23 cellular contexts compared by ENCODE assay signal in genomic region chr7:140033779-140034363, GRCh38. TPM values are rescaled to one million over a fixed set of nuclear protein-coding genes. Genes with fewer than 3 reads are reported as not detected.
A peak's percentile ranks its signal among the peaks of the same experiment; 100 is the strongest.
DNase-seq lines count a peak whose midpoint lies in the region; ATAC-seq and TF ChIP-seq lines count a peak whose summit lies in the region.
"Had no signal": no experiment of that assay in that cellular context is flagged by ENCODE, and none has a peak within 500 bp of the region (broad histone marks: within the 10 kb centered on the region; RNA-seq: fewer than 3 reads in every experiment).

No MANE protein-coding gene starts in this region.

- H3K27ac ChIP-seq in osteoblast (ENCODE audit: low read depth, low read length) (peak overlapping the region; percentile 93), spleen (no peak overlapping the region)
- H3K27ac ChIP-seq: heart left ventricle, sigmoid colon had no signal

- peaks cover 59% of the 10 kb centered on the region for H3K4me1 ChIP-seq in osteoblast (ENCODE audit: insufficient read depth, low read length)
- H3K4me1 ChIP-seq in spleen: peaks cover 0 to 32% (median 12%) of the 10 kb centered on the region in 6 donors
- H3K4me1 ChIP-seq: ascending aorta had no signal

- no peaks in the 10 kb centered on the region for H4K20me1 ChIP-seq in osteoblast (ENCODE audit: insufficient read depth, low read length)

- H3K27me3 ChIP-seq in osteoblast (ENCODE audit: insufficient read depth, low read length) (no peaks in the 10 kb centered on the region), spleen (replicated peaks in 1 of 7) (no peaks in the 10 kb centered on the region)
- H3K27me3 ChIP-seq: ascending aorta, heart left ventricle, sigmoid colon had no signal

- H3K27me3 Mint-ChIP-seq in HFFc6 (ENCODE audit: insufficient read depth) (peaks cover 1% of the 10 kb centered on the region; the same call in 1 of the 2 replicates), T-helper 17 cell (no peaks in the 10 kb centered on the region)

- 95 to 98% (median 98%) methylated on average over 14 of the region's 14 CpGs for WGBS in spleen, 5 donors

- H3K9me3 Mint-ChIP-seq in HFFc6: no peaks in the 10 kb centered on the region
- H3K9me3 Mint-ChIP-seq: activated naive CD4-positive, alpha-beta T cell treated with anti-CD3 and anti-CD28 coated beads, Interleukin-2, amount 50 U/mL, for 72 hours; neural crest cell had no signal

- H3K4me3 ChIP-seq in epithelial cell of esophagus (ENCODE audit: low read length) (no peak overlapping the region), osteoblast (ENCODE audit: insufficient read depth, low read length) (no peak overlapping the region), spleen (no peak overlapping the region)
- H3K4me3 ChIP-seq: ascending aorta, GM12878, heart left ventricle, sigmoid colon had no signal

- no peak for TF ChIP-seq POLR2A in spleen (IDR thresholded peaks at IDR 0.05)

- no peak for ATAC-seq in T-helper 17 cell
- ATAC-seq: activated naive CD4-positive, alpha-beta T cell treated with anti-CD3 and anti-CD28 coated beads, Interleukin-2, amount 50 U/mL, for 72 hours; GM12878; heart left ventricle; left cardiac atrium; Panc1 had no signal

- DNase-seq in HFFc6 (no peak), T-helper 17 cell (no peak), epithelial cell of esophagus (ENCODE audit: low read depth) (peak; percentile 98), osteoblast (ENCODE audit: insufficient read length, low spot score, missing footprints) (no peak), posterior vena cava (ENCODE audit: low spot score) (no peak), putamen (ENCODE audit: low spot score) (no peak), spleen (no peak)
- DNase-seq: activated CD4-positive, alpha-beta T cell treated with anti-CD3 and anti-CD28 coated beads, Interleukin-2, amount 50 U/mL, for 4 hours; activated CD4-positive, CD25-positive, alpha-beta regulatory T cell; heart left ventricle; left cardiac atrium; NCI-H1048; NCI-H187 treated with DMSO at 0.1 percent for 48 hours; NCI-H2171 treated with DMSO at 0.1 percent for 48 hours; NCI-H510A treated with DMSO at 0.1 percent for 48 hours; SIG-M5; sigmoid colon; stimulated activated naive CD4-positive, alpha-beta T cell treated with Interleukin-2 at 50 U/mL for 16 hours had no signal

- H3K79me2 ChIP-seq in osteoblast (ENCODE audit: insufficient read depth, low read length): peaks cover 2% of the 10 kb centered on the region

- peak overlapping the region; percentile 61; the same call in 1 of the 2 replicates for H3K27ac Mint-ChIP-seq in HFFc6
- H3K27ac Mint-ChIP-seq in T-helper 17 cell: peak overlapping the region; percentile 41

- H3K4me3 Mint-ChIP-seq in HFFc6: no peak overlapping the region
- no peak overlapping the region for H3K4me3 Mint-ChIP-seq in T-helper 17 cell
- H3K4me3 Mint-ChIP-seq: neural crest cell had no signal

- H2AFZ ChIP-seq in osteoblast (ENCODE audit: low read length): no peak overlapping the region

- H3K4me1 Mint-ChIP-seq in HFFc6 (ENCODE audit: low read depth) (peaks cover 63% of the 10 kb centered on the region), T-helper 17 cell (peaks cover 26% of the 10 kb centered on the region)
- H3K4me1 Mint-ChIP-seq: neural crest cell had no signal

- no peak for TF ChIP-seq CTCF in HFFc6 (IDR thresholded peaks at IDR 0.05)
- no peak for TF ChIP-seq CTCF in epithelial cell of esophagus (IDR thresholded peaks at IDR 0.05; ENCODE audit: insufficient read depth, low read depth, low read length, missing control alignments)
- no peak for TF ChIP-seq CTCF in osteoblast (IDR thresholded peaks at IDR 0.05; ENCODE audit: extremely low read depth, low read depth, low read length)
- TF ChIP-seq CTCF in spleen (IDR thresholded peaks at IDR 0.05 in 8 of 11, conservative IDR thresholded peaks at IDR 0.05 in 3 of 11): no peak

- intact Hi-C loops in posterior vena cava (cut with DNase I) (no loop called here), spleen (cut with DNase I; ENCODE audit: low total_unique reads) (no loop called here)

- H3K9me3 ChIP-seq in T-helper 17 cell (ENCODE audit: control insufficient read depth, low read length, poor library complexity, severe bottlenecking) (no peaks in the 10 kb centered on the region), osteoblast (ENCODE audit: low read depth, low read length) (no peaks in the 10 kb centered on the region), spleen (no peaks in the 10 kb centered on the region)
- H3K9me3 ChIP-seq: ascending aorta, heart left ventricle, sigmoid colon had no signal

- H3K4me2 ChIP-seq in osteoblast (ENCODE audit: insufficient read depth, low read length): peak overlapping the region; percentile 53

- H3K36me3 Mint-ChIP-seq in HFFc6 (ENCODE audit: low read depth) (peaks cover 8% of the 10 kb centered on the region), T-helper 17 cell (ENCODE audit: low read depth) (peaks cover 4% of the 10 kb centered on the region)

- H3K36me3 ChIP-seq in osteoblast (ENCODE audit: insufficient read depth, low read length): peaks cover 8% of the 10 kb centered on the region
- H3K36me3 ChIP-seq in spleen: peaks cover 5 to 98% (median 42%) of the 10 kb centered on the region in 6 donors

RNA-seq across cellular contexts. Expression of gene PARP12, which starts 28.9 kb away (rescaled TPM):
- total RNA-seq in HFFc6 (2021; fragmentation: NEBNext Ultra II Directional; extraction: Animal tissue kit (Norgen Biotek cat#: 25700)): 10 to 100 TPM in 4 of 6 experiments, 1 to 10 TPM in 2; 6.3 to 14.0 (median 11.8) TPM
- total RNA-seq in T-helper 17 cell (100 to 1,000 TPM; 134 to 138 TPM), osteoblast (15.6 and 26.4 TPM in 2 replicates), posterior vena cava (10 to 100 TPM; 27.7 to 35.3 TPM), spleen (100 to 1,000 TPM in 1 of 7 donors, 10 to 100 TPM in 6; 60.8 to 101 (median 77.5) TPM)
- 10 to 100 TPM; 26.9 to 68.4 (median 59.2) TPM for polyA plus RNA-seq in spleen
